10 cellular contexts compared by ENCODE assay signal in genomic region chr12:92971869-92972524, GRCh38.
DNase-seq lines count a peak whose midpoint lies in the region; ATAC-seq and TF ChIP-seq lines count a peak whose summit lies in the region.
"Had no signal": no experiment of that assay in that cellular context is flagged by ENCODE, and none has a peak within 500 bp of the region (broad histone marks: within the 10 kb centered on the region; RNA-seq: fewer than 3 reads in every experiment).

No MANE protein-coding gene starts in this region.

- no peaks in the 10 kb centered on the region for H3K27me3 ChIP-seq in MM.1S (replicated peaks; ENCODE audit: insufficient read depth, low read length)

- peaks cover 3% of the 10 kb centered on the region; the same call in 1 of the 2 replicates for H3K4me1 ChIP-seq in MM.1S (ENCODE audit: low read length)

- H3K36me3 ChIP-seq in MM.1S (replicated peaks; ENCODE audit: insufficient read depth, low read length), result no peaks in the 10 kb centered on the region

- no peaks in the 10 kb centered on the region for H3K9me2 ChIP-seq in MM.1S (replicated peaks; ENCODE audit: insufficient read depth, low read length)

- H3K4me3 ChIP-seq in AG09309 (ENCODE audit: control insufficient read depth, low read depth, low read length) (no peak overlapping the region), choroid plexus epithelial cell (ENCODE audit: low read depth, low read length) (no peak overlapping the region), MM.1S (ENCODE audit: low read length) (no peak overlapping the region)

- DNase-seq in AG09309 (ENCODE audit: low read depth), result peak; percentile 48
- DNase-seq in HK-2 (ENCODE audit: unreplicated experiment), result peak; percentile 35
- DNase-seq in choroid plexus epithelial cell (ENCODE audit: low read depth), result peak; percentile 93
- DNase-seq in memory B cell (ENCODE audit: low spot score in 2 of 2), result no peak
- no peak for DNase-seq in HUDEP-2 (lab: John Stamatoyannopoulos, UW; ENCODE audit: unreplicated experiment in 76 of 76)
- no peak for DNase-seq in MM.1S
- DNase-seq: CD8-positive, alpha-beta T cell; immature natural killer cell had no signal

- no peaks in the 10 kb centered on the region for H3K27me3 Mint-ChIP-seq in memory B cell

- H3K4me3 Mint-ChIP-seq in memory B cell, result no peak overlapping the region
- H3K4me3 Mint-ChIP-seq: CD8-positive, alpha-beta T cell; immature natural killer cell had no signal

- no peak overlapping the region for H3K9ac ChIP-seq in MM.1S (ENCODE audit: low read length)

- no peak overlapping the region for H3K4me2 ChIP-seq in MM.1S (ENCODE audit: low read depth, low read length)

- ATAC-seq in memory B cell (ENCODE audit: low read depth) (no peak), HG02981 (IDR thresholded peaks at IDR 0.05; ENCODE audit: unreplicated experiment) (no peak), HG02763 (IDR thresholded peaks at IDR 0.05; ENCODE audit: unreplicated experiment) (no peak)
- ATAC-seq: CD8-positive, alpha-beta T cell had no signal

- peaks cover 35% of the 10 kb centered on the region for H3K4me1 Mint-ChIP-seq in memory B cell
- H3K4me1 Mint-ChIP-seq: immature natural killer cell had no signal

- H3K79me2 ChIP-seq in MM.1S (ENCODE audit: low read length), result no peaks in the 10 kb centered on the region

- H3K27ac Mint-ChIP-seq in memory B cell, result peak overlapping the region; percentile 90
- H3K27ac Mint-ChIP-seq: CD8-positive, alpha-beta T cell; immature natural killer cell had no signal

- no peaks in the 10 kb centered on the region for H4K20me1 ChIP-seq in MM.1S (ENCODE audit: insufficient read depth, low read length)

- H2AFZ ChIP-seq in MM.1S (ENCODE audit: low read length), result no peak overlapping the region

- H3K27ac ChIP-seq in MM.1S (ENCODE audit: low read length), result no peak overlapping the region

- peaks cover 4% of the 10 kb centered on the region; the same call in 1 of the 2 replicates for H3F3A ChIP-seq in MM.1S (ENCODE audit: insufficient read depth, low read length)

- H3K9me3 ChIP-seq in MM.1S (replicated peaks; ENCODE audit: insufficient read depth, low read length), result no peaks in the 10 kb centered on the region

- H3K36me3 Mint-ChIP-seq in memory B cell, result peaks cover 11% of the 10 kb centered on the region
- H3K36me3 Mint-ChIP-seq: CD8-positive, alpha-beta T cell had no signal

- no peaks in the 10 kb centered on the region for H3K9me3 Mint-ChIP-seq in memory B cell

- TF ChIP-seq CTCF in AG09309 (IDR thresholded peaks at IDR 0.05; ENCODE audit: control insufficient read depth, insufficient read depth, low read depth, low read length, missing control alignments) (no peak), choroid plexus epithelial cell (conservative IDR thresholded peaks at IDR 0.05; ENCODE audit: low read depth, low read length) (no peak), MM.1S (IDR thresholded peaks at IDR 0.05; ENCODE audit: low read length) (no peak)

Comparison
In these comparisons a context has a peak if more than half of its experiments do, and no peak if none do; other contexts are left out.
1. DNase-seq: peak in AG09309 (single experiment), HK-2 (single experiment) and choroid plexus epithelial cell (single experiment); none in memory B cell (0 of 2), HUDEP-2 (0 of 76) and MM.1S (single experiment).